ENCODE assay signal across 9 cellular contexts in the genomic region with DNA sequence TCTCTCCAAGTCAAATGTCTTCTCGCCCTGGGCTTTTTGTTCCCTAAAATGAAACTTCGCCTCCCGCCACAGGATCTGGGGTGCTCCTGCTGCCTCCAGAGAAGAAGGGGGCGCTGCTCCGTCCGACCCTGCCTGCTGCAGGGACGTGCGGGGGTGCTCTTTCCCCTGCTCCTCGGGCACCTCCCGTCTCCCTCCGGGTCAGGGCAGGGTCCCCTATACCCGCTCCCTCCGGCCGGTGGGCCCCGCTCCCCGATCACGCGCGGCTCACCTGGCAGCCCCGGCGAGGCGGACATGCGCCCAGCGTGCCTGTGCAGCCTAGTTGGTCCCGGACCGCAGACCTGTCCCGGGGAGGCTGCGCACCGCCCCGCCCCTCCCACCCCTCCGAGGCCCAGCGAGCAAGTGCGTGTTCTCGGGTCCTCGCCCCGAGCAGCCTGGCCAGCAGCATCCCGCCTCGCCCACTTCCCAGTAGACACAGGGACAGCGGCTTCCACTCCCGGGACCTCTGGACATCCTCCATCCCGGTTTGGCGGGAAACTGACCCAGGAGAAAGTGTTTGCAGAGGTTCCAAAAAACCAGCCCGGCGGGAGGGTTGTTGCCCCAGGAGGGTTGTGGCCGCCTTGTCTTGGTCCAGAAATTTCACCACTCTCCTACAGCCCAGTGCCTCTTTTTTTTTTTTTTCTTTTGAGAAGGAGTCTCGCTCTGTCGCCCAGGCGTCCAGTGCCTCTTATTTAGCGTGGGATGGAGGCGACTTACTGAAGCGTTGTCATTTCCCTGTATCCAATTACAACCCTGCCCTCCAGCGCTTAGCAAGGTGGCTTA. TPM values are rescaled to one million over a fixed set of nuclear protein-coding genes. Genes with fewer than 3 reads are reported as not detected.
A peak's percentile ranks its signal among the peaks of the same experiment; 100 is the strongest.
DNase-seq lines count a peak whose midpoint lies in the region; ATAC-seq, FAIRE-seq and TF ChIP-seq lines count a peak whose summit lies in the region.
"Had no signal": no experiment of that assay in that cellular context is flagged by ENCODE, and none has a peak within 500 bp of the region (broad histone marks: within the 10 kb centered on the region; RNA-seq: fewer than 3 reads in every experiment).

A gene (minus strand): TSS at position 447 of the 819 bp plus-strand sequence. CDS start 6,717 bp downstream, outside the sequence.

- no peaks in the 10 kb centered on the region for H3K79me2 ChIP-seq in astrocyte (ENCODE audit: insufficient read depth, low read length)

- H2AFZ ChIP-seq in astrocyte (ENCODE audit: low read depth, low read length): peak within 1 kb of the TSS; percentile 71

- H3K27me3 ChIP-seq in astrocyte (ENCODE audit: insufficient read depth, low read length) (peaks cover 17% of the 10 kb centered on the region), skeletal muscle satellite cell (ENCODE audit: control insufficient read depth, insufficient read depth, low read length) (peaks cover 54% of the 10 kb centered on the region)

- H3K36me3 Mint-ChIP-seq in astrocyte (ENCODE audit: low read depth, unreplicated experiment): no peaks in the 10 kb centered on the region

- H3K4me3 ChIP-seq in astrocyte (ENCODE audit: insufficient read depth, low read depth, low read length): peak within 1 kb of the TSS; percentile 52
- peak within 1 kb of the TSS; percentile 57 for H3K4me3 ChIP-seq in iPS-18c (ENCODE audit: insufficient read depth, low read depth, low read length)
- peak within 1 kb of the TSS; percentile 68 for H3K4me3 ChIP-seq in skeletal muscle satellite cell (ENCODE audit: low read length)

- H3K4me1 Mint-ChIP-seq in astrocyte (ENCODE audit: low read depth, unreplicated experiment): peaks cover 3% of the 10 kb centered on the region

- H3K36me3 ChIP-seq in astrocyte (ENCODE audit: insufficient read depth, low read length) (no peaks in the 10 kb centered on the region), skeletal muscle satellite cell (ENCODE audit: insufficient read depth, low read length) (no peaks in the 10 kb centered on the region)

- FAIRE-seq in astrocyte (lab: Jason Lieb, UNC) (no peak), GM12892 (lab: Jason Lieb, UNC) (no peak)

- peak within 1 kb of the TSS; percentile 81 for H3K4me3 Mint-ChIP-seq in astrocyte (ENCODE audit: unreplicated experiment)

- ATAC-seq in GM18498 (IDR thresholded peaks at IDR 0.05; ENCODE audit: unreplicated experiment) (no peak), HG03139 (IDR thresholded peaks at IDR 0.05; ENCODE audit: unreplicated experiment) (no peak), HG02678 (IDR thresholded peaks at IDR 0.05; ENCODE audit: unreplicated experiment) (no peak)

- peaks cover 43% of the 10 kb centered on the region for H3K27me3 Mint-ChIP-seq in astrocyte (ENCODE audit: low read depth, unreplicated experiment)

- H3K27ac ChIP-seq in astrocyte (ENCODE audit: low read depth, low read length): no peak within 1 kb of the TSS

- peak within 1 kb of the TSS; percentile 80 for H3K4me2 ChIP-seq in astrocyte (ENCODE audit: low read length)
- peak within 1 kb of the TSS; percentile 92 for H3K4me2 ChIP-seq in skeletal muscle satellite cell (ENCODE audit: low read length)

- no peaks in the 10 kb centered on the region for H3K9me3 ChIP-seq in astrocyte (ENCODE audit: insufficient read depth, low read depth, low read length)
- H3K9me3 ChIP-seq in iPS-18c (ENCODE audit: control insufficient read depth, insufficient read depth, low read length): peaks cover 2% of the 10 kb centered on the region
- no peaks in the 10 kb centered on the region for H3K9me3 ChIP-seq in skeletal muscle satellite cell (replicated peaks; ENCODE audit: low read length)

- H3K4me1 ChIP-seq in astrocyte (ENCODE audit: insufficient read depth, low read length): peaks cover 3% of the 10 kb centered on the region
- H3K4me1 ChIP-seq in skeletal muscle satellite cell (ENCODE audit: control insufficient read depth, insufficient read depth, low read length): peaks cover 13% of the 10 kb centered on the region

- H4K20me1 ChIP-seq in astrocyte (ENCODE audit: insufficient read depth, low read length): no peaks in the 10 kb centered on the region

- TF ChIP-seq CTCF in GM13977 (IDR thresholded peaks at IDR 0.05; ENCODE audit: extremely low read depth, insufficient read depth, missing control alignments) (no peak), astrocyte (IDR thresholded peaks at IDR 0.05; ENCODE audit: insufficient read depth, low read depth, low read length) (no peak)

- in situ Hi-C loops in GM13977 (cut with MboI; ENCODE audit: low pct_unique_long_range_greater_than_20kb, low sequenced_read_pairs, unreplicated experiment): no loop called here

- DNase-seq in GM13977 (ENCODE audit: low spot score): peak; percentile 8
- DNase-seq in astrocyte (ENCODE audit: low read depth): no peak
- DNase-seq in GM12892 (ENCODE audit: insufficient read length): no peak
- DNase-seq: central memory CD4-positive, alpha-beta T cell had no signal

- H3K9ac ChIP-seq in astrocyte (ENCODE audit: low read length) (no peak within 1 kb of the TSS), skeletal muscle satellite cell (ENCODE audit: low read depth, low read length) (no peak within 1 kb of the TSS)

- no peaks in the 10 kb centered on the region for H3K9me3 Mint-ChIP-seq in astrocyte (ENCODE audit: unreplicated experiment)

- H3K27ac Mint-ChIP-seq in astrocyte (ENCODE audit: unreplicated experiment): no peak within 1 kb of the TSS

- TF ChIP-seq POLR2A in GM12892 (IDR thresholded peaks at IDR 0.05; ENCODE audit: low read depth, low read length): no peak

RNA-seq across cellular contexts. Expression of the gene that starts here (rescaled TPM):
- 0.36 and 0.39 TPM in 2 replicates for total RNA-seq in astrocyte
- total RNA-seq in skeletal muscle satellite cell (2012; rRNA removed): not detected in 2 replicates
- not detected for polyA plus RNA-seq in GM12892 (2012; ENCODE audit: missing spikeins)
